ENCODE assay signal across 19 cellular contexts in the genomic region with DNA sequence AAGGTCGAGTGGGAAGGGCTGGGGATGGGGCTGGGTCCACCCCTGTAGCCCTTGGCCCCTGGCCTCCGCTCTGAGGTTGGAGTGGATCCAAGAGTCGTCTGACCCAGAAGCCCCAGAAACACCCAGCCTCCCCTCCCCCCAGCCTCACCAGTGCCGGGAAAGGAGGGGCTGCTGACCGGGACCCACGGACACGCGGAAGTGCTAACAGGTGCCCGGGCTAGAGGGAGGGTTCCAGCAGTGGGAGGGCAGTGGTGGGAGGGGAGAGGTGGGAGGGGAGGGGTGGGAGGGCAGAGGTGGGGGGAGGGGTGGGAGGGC.
"Had no signal": no experiment of that assay in that cellular context is flagged by ENCODE, and none has a peak within 500 bp of the region (broad histone marks: within the 10 kb centered on the region; RNA-seq: fewer than 3 reads in every experiment).

No MANE protein-coding gene starts in this region.

- H3K36me3 ChIP-seq: heart right ventricle, left lung, neural progenitor cell, pancreas, suprapubic skin, thyroid gland had no signal

- H3K36me3 Mint-ChIP-seq: naive thymus-derived CD4-positive, alpha-beta T cell; neural progenitor cell; type B pancreatic cell had no signal

- H3K9me3 ChIP-seq: heart right ventricle, left lung, pancreas, suprapubic skin, thyroid gland had no signal

- DNase-seq: effector memory CD4-positive, alpha-beta T cell; hypothalamus; mesendoderm; naive thymus-derived CD4-positive, alpha-beta T cell; occipital lobe; stimulated activated CD4-positive, alpha-beta T cell treated with anti-CD3 and anti-CD28 coated beads, Interleukin-12 subunit alpha, Interleukin-12 subunit beta, amount 100 ng/mL, for 4 hours; stimulated activated naive CD4-positive, alpha-beta T cell; thyroid gland had no signal

- H3K4me3 ChIP-seq: heart right ventricle, left lung, neural progenitor cell, pancreas, skin epidermis, suprapubic skin, thyroid gland had no signal

- H3K27me3 ChIP-seq: neural progenitor cell, pancreas, thyroid gland had no signal

- H3K27me3 Mint-ChIP-seq: central memory CD8-positive, alpha-beta T cell; progenitor cell of endocrine pancreas had no signal

- ATAC-seq: esophagus mucosa; heart right ventricle; left lung; naive thymus-derived CD4-positive, alpha-beta T cell; pancreas; sciatic nerve had no signal

- H3K9me3 Mint-ChIP-seq: central memory CD8-positive, alpha-beta T cell; naive thymus-derived CD4-positive, alpha-beta T cell; neural progenitor cell; type B pancreatic cell had no signal

- H3K4me1 ChIP-seq: pancreas, suprapubic skin, thyroid gland had no signal

- H3K27ac ChIP-seq: heart right ventricle, left lung, neural progenitor cell, pancreas, skin epidermis, suprapubic skin, thyroid gland had no signal

- H3K4me3 Mint-ChIP-seq: central memory CD8-positive, alpha-beta T cell; naive thymus-derived CD4-positive, alpha-beta T cell; neural progenitor cell; type B pancreatic cell had no signal

- H3K4me1 Mint-ChIP-seq: central memory CD8-positive, alpha-beta T cell; naive thymus-derived CD4-positive, alpha-beta T cell had no signal

- H3K27ac Mint-ChIP-seq: naive thymus-derived CD4-positive, alpha-beta T cell; neural progenitor cell; type B pancreatic cell had no signal
